Comparison of ENCODE assay signal across 8 cellular contexts in genomic region chr12:674272-674781, GRCh38. TPM values are rescaled to one million over a fixed set of nuclear protein-coding genes. Genes with fewer than 3 reads are reported as not detected.
A peak's percentile ranks its signal among the peaks of the same experiment; 100 is the strongest.
DNase-seq lines count a peak whose midpoint lies in the region; ATAC-seq and TF ChIP-seq lines count a peak whose summit lies in the region.

No MANE protein-coding gene starts in this region.

- TF ChIP-seq CTCF in DND-41 (IDR thresholded peaks at IDR 0.05; ENCODE audit: borderline replicate concordance, extremely low read depth, low read length, poor library complexity, severe bottlenecking) (no peak), spleen (IDR thresholded peaks at IDR 0.05 in 8 of 11, conservative IDR thresholded peaks at IDR 0.05 in 3 of 11) (no peak), tibial artery (IDR thresholded peaks at IDR 0.05) (no peak)

- no peaks in the 10 kb centered on the region for H3K36me3 ChIP-seq in DND-41 (ENCODE audit: insufficient read depth, low read length)
- H3K36me3 ChIP-seq in spleen = no peaks in the 10 kb centered on the region
- H3K36me3 ChIP-seq in tibial artery = no peaks in the 10 kb centered on the region

- H3K36me3 Mint-ChIP-seq in IgD-negative memory B cell = no peaks in the 10 kb centered on the region

- no peaks in the 10 kb centered on the region for H3K79me2 ChIP-seq in DND-41 (ENCODE audit: insufficient read depth, low read length)

- H2AFZ ChIP-seq in DND-41 (ENCODE audit: low read depth, low read length) = no peak overlapping the region

- no peak overlapping the region for H3K9ac ChIP-seq in DND-41 (ENCODE audit: low read depth, low read length)

- peak overlapping the region; percentile 10 to 88 (median 66) for H3K4me3 Mint-ChIP-seq in IgD-negative memory B cell

- H3K27ac Mint-ChIP-seq in IgD-negative memory B cell = peak overlapping the region; percentile 27 to 95 (median 88)

- no peaks in the 10 kb centered on the region for H4K20me1 ChIP-seq in DND-41 (ENCODE audit: insufficient read depth, low read length)

- intact Hi-C loops in spleen (cut with DNase I; ENCODE audit: low total_unique reads) = no loop called here
- intact Hi-C loops in tibial artery (cut with DNase I; ENCODE audit: low total_unique reads) = no loop called here

- H3K27ac ChIP-seq in DND-41 (ENCODE audit: low read length) (no peak overlapping the region), spleen (peak overlapping the region; percentile 23 to 90 (median 84)), tibial artery (no peak overlapping the region)

- no peak overlapping the region for H3K4me3 ChIP-seq in DND-41 (ENCODE audit: low read depth in 1 of 2, low read length in 2 of 2)
- peak overlapping the region in 1 of 8 donors; percentile 46 for H3K4me3 ChIP-seq in spleen
- H3K4me3 ChIP-seq in tibial artery = no peak overlapping the region

- 11 to 15% (median 14%) methylated on average over 4 of the region's 4 CpGs for WGBS in spleen, 5 donors

- H3K4me2 ChIP-seq in DND-41 (ENCODE audit: insufficient read depth, low read length) = no peak overlapping the region

- H3K9me3 ChIP-seq in DND-41 (ENCODE audit: insufficient read depth, low read length, severe bottlenecking) (no peaks in the 10 kb centered on the region), spleen (no peaks in the 10 kb centered on the region), tibial artery (no peaks in the 10 kb centered on the region)

- H3K27me3 Mint-ChIP-seq in IgD-negative memory B cell = no peaks in the 10 kb centered on the region

- H3K27me3 ChIP-seq in DND-41 (ENCODE audit: insufficient read depth, low read length, poor library complexity) = no peaks in the 10 kb centered on the region
- H3K27me3 ChIP-seq in spleen (replicated peaks in 1 of 7) = no peaks in the 10 kb centered on the region
- H3K27me3 ChIP-seq in tibial artery = no peaks in the 10 kb centered on the region

- no peaks in the 10 kb centered on the region for H3K9me3 Mint-ChIP-seq in IgD-negative memory B cell

- H3K4me1 Mint-ChIP-seq in IgD-negative memory B cell = peaks cover 37 to 47% (median 43%) of the 10 kb centered on the region in 3 donors

- ATAC-seq in DND-41 (ENCODE audit: insufficient read depth, low read depth) (peak; percentile 81), GM21447 (IDR thresholded peaks at IDR 0.05; ENCODE audit: unreplicated experiment) (peak; percentile 83)

- no peak for TF ChIP-seq POLR2A in spleen (IDR thresholded peaks at IDR 0.05)

- H3K4me1 ChIP-seq in DND-41 (ENCODE audit: insufficient read depth, low read length) (peaks cover 11% of the 10 kb centered on the region), spleen (peaks cover 8 to 67% (median 35%) of the 10 kb centered on the region in 6 donors), tibial artery (no peaks in the 10 kb centered on the region)

- DNase-seq in DND-41 (peak; percentile 41), spleen (no peak), NCI-H2107 treated with DMSO at 0.1 percent for 48 hours (lab: John Stamatoyannopoulos, UW; ENCODE audit: unreplicated experiment) (no peak), SKM-1 (lab: John Stamatoyannopoulos, UW; ENCODE audit: unreplicated experiment) (no peak), tibial artery (no peak)
- peak; percentile 62 for DNase-seq in activated CD8-positive, alpha-beta memory T cell treated with anti-CD3 and anti-CD28 coated beads, Interleukin-2, amount 50 U/mL, for 24 hours (ENCODE audit: extremely low read depth)

RNA-seq across cellular contexts. Expression of gene NINJ2, which starts 11.1 kb away (rescaled TPM):
- polyA plus RNA-seq in IgD-negative memory B cell = 15.8 TPM
- total RNA-seq in spleen = 10 to 100 TPM in 5 of 7 donors, 1 to 10 TPM in 2; 6.6 to 18.8 (median 10.3) TPM
- 10 to 100 TPM in 1 of 3 donors, 1 to 10 TPM in 2; 7.0 to 13.5 (median 8.6) TPM for polyA plus RNA-seq in spleen

Comparison
In these comparisons a context has a peak if more than half of its experiments do, and no peak if none do; other contexts are left out.
1. DNase-seq: peak in DND-41 (single experiment) and activated CD8-positive, alpha-beta memory T cell treated with anti-CD3 and anti-CD28 coated beads, Interleukin-2, amount 50 U/mL, for 24 hours (single experiment); none in spleen (single experiment), NCI-H2107 treated with DMSO at 0.1 percent for 48 hours (single experiment), SKM-1 (single experiment) and tibial artery (0 of 2).
2. H3K27ac ChIP-seq: peak in spleen (8 of 8); none in DND-41 (single experiment) and tibial artery (0 of 2).